In the genomic region with DNA sequence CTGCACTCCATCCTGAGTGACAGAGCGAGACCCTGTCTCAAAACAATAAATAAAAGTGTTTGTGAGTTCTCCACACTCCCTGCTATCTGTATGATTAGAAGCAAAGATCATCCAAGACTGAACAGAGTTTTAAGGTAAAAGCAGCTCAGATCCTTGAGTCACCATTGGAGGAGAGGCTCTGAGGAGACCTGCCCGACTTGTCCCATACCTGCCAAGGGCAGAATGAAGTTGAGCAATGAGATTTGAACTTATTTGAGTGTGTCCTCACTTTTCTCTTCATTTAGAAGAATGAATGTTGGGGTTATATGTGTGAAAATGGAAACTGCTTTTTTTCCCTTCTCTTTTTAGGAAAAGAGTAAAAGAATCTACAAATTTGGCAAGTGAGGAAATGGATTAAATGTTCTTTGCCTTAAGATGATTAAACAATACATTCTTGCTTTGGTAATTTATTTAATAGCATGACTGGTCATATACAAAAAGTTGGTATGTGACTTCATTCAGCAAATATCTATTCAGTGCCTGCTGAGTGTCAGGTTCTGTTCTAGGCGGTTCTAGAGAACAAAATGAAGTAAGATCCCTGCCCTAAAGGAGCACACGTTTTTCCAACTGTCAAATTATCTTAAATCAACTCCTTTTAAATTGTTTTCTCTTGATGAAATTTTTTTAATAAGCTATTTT, we compare ENCODE assay signal across 18 cellular contexts.
A peak's percentile ranks its signal among the peaks of the same experiment; 100 is the strongest.
DNase-seq lines count a peak whose midpoint lies in the region; ATAC-seq, FAIRE-seq and TF ChIP-seq lines count a peak whose summit lies in the region.
"Had no signal": no experiment of that assay in that cellular context is flagged by ENCODE, and none has a peak within 500 bp of the region (broad histone marks: within the 10 kb centered on the region; RNA-seq: fewer than 3 reads in every experiment).

No MANE protein-coding gene starts in this region.

- H3K27me3 Mint-ChIP-seq in astrocyte (ENCODE audit: low read depth, unreplicated experiment), result peaks cover 4% of the 10 kb centered on the region
- peaks cover 4% of the 10 kb centered on the region for H3K27me3 Mint-ChIP-seq in activated T-helper 1 cell treated with anti-CD3 and anti-CD28 coated beads, Interleukin-12 subunit alpha, Interleukin-12 subunit beta, Interleukin-2, Interleukin-4 antibody, amounts not matched to agents 30 ng/mL and 10 ng/mL and 1 ng/mL, durations not matched to agents 14 hours and 24 hours and 36 hours (ENCODE audit: insufficient read depth)

- no peaks in the 10 kb centered on the region for H4K20me1 ChIP-seq in astrocyte (ENCODE audit: insufficient read depth, low read length)

- 71 to 75% methylated on average over 4 of the region's 4 CpGs for WGBS in pancreas, 2 donors

- no peak overlapping the region for H2AFZ ChIP-seq in astrocyte (ENCODE audit: low read depth, low read length)

- no peak overlapping the region for H3K27ac Mint-ChIP-seq in astrocyte (ENCODE audit: unreplicated experiment)
- H3K27ac Mint-ChIP-seq in activated T-helper 1 cell treated with anti-CD3 and anti-CD28 coated beads, Interleukin-12 subunit alpha, Interleukin-12 subunit beta, Interleukin-2, Interleukin-4 antibody, amounts not matched to agents 30 ng/mL and 10 ng/mL and 1 ng/mL, durations not matched to agents 14 hours and 24 hours and 36 hours, result no peak overlapping the region
- H3K27ac Mint-ChIP-seq: CD4-positive, alpha-beta memory T cell; HFFc6 had no signal

- ATAC-seq in pancreas (no peak), GM21381 (IDR thresholded peaks at IDR 0.05; ENCODE audit: unreplicated experiment) (no peak), HG02885 (IDR thresholded peaks at IDR 0.05; ENCODE audit: poor library complexity, unreplicated experiment) (no peak)

- H3K4me3 ChIP-seq in astrocyte (ENCODE audit: insufficient read depth, low read depth, low read length) (no peak overlapping the region), pancreas (no peak overlapping the region)
- H3K4me3 ChIP-seq: HAP-1 had no signal

- intact Hi-C loops in pancreas (cut with DNase I), result no loop called here
- intact Hi-C loops in activated T-helper 1 cell treated with anti-CD3 and anti-CD28 coated beads, Interleukin-12 subunit alpha, Interleukin-12 subunit beta, Interleukin-2, Interleukin-4 antibody, amounts not matched to agents 30 ng/mL and 10 ng/mL and 1 ng/mL, durations not matched to agents 14 hours and 24 hours and 36 hours (cut with micrococcal nuclease), result no loop called here

- H3K27me3 ChIP-seq in astrocyte (ENCODE audit: insufficient read depth, low read length) (no peaks in the 10 kb centered on the region), pancreas (no peaks in the 10 kb centered on the region)

- DNase-seq in astrocyte (ENCODE audit: low read depth) (no peak), iris pigment epithelial cell (ENCODE audit: low read depth) (peak; percentile 38), pancreas (no peak), kidney tubule cell (ENCODE audit: low spot score) (no peak)
- DNase-seq in activated T-helper 1 cell treated with anti-CD3 and anti-CD28 coated beads, Interleukin-12 subunit alpha, Interleukin-12 subunit beta, Interleukin-2, Interleukin-4 antibody, amounts not matched to agents 30 ng/mL and 10 ng/mL and 1 ng/mL, durations not matched to agents 14 hours and 24 hours and 36 hours (ENCODE audit: low spot score), result no peak
- DNase-seq: C1 segment of cervical spinal cord; CD4-positive, alpha-beta memory T cell; COR-L47; DMS153; DND-41; GOT3; HFFc6 had no signal

- H3K4me1 Mint-ChIP-seq in astrocyte (ENCODE audit: low read depth, unreplicated experiment), result peaks cover 6% of the 10 kb centered on the region
- H3K4me1 Mint-ChIP-seq in activated T-helper 1 cell treated with anti-CD3 and anti-CD28 coated beads, Interleukin-12 subunit alpha, Interleukin-12 subunit beta, Interleukin-2, Interleukin-4 antibody, amounts not matched to agents 30 ng/mL and 10 ng/mL and 1 ng/mL, durations not matched to agents 14 hours and 24 hours and 36 hours (ENCODE audit: low read depth), result no peaks in the 10 kb centered on the region

- H3K36me3 Mint-ChIP-seq in astrocyte (ENCODE audit: low read depth, unreplicated experiment), result no peaks in the 10 kb centered on the region
- H3K36me3 Mint-ChIP-seq in activated T-helper 1 cell treated with anti-CD3 and anti-CD28 coated beads, Interleukin-12 subunit alpha, Interleukin-12 subunit beta, Interleukin-2, Interleukin-4 antibody, amounts not matched to agents 30 ng/mL and 10 ng/mL and 1 ng/mL, durations not matched to agents 14 hours and 24 hours and 36 hours (ENCODE audit: low read depth), result no peaks in the 10 kb centered on the region
- H3K36me3 Mint-ChIP-seq: CD4-positive, alpha-beta memory T cell had no signal

- H3K4me2 ChIP-seq in astrocyte (ENCODE audit: low read length), result no peak overlapping the region

- H3K9me3 Mint-ChIP-seq in astrocyte (ENCODE audit: unreplicated experiment), result peaks cover 6% of the 10 kb centered on the region
- no peaks in the 10 kb centered on the region for H3K9me3 Mint-ChIP-seq in activated T-helper 1 cell treated with anti-CD3 and anti-CD28 coated beads, Interleukin-12 subunit alpha, Interleukin-12 subunit beta, Interleukin-2, Interleukin-4 antibody, amounts not matched to agents 30 ng/mL and 10 ng/mL and 1 ng/mL, durations not matched to agents 14 hours and 24 hours and 36 hours
- H3K9me3 Mint-ChIP-seq: HFFc6 had no signal

- no peak overlapping the region for H3K9ac ChIP-seq in astrocyte (ENCODE audit: low read length)

- H3K27ac ChIP-seq in astrocyte (ENCODE audit: low read depth, low read length) (no peak overlapping the region), pancreas (peak overlapping the region in 3 of 4 donors; percentile 4 to 30 (median 11))

- FAIRE-seq in astrocyte (lab: Jason Lieb, UNC), result no peak
- FAIRE-seq in pancreas (lab: Jason Lieb, UNC), result no peak
- FAIRE-seq: G401.6, GM12892, H54 had no signal

- no peaks in the 10 kb centered on the region for H3K79me2 ChIP-seq in astrocyte (ENCODE audit: insufficient read depth, low read length)

- H3K4me3 Mint-ChIP-seq in astrocyte (ENCODE audit: unreplicated experiment), result peak overlapping the region; percentile 27
- no peak overlapping the region for H3K4me3 Mint-ChIP-seq in activated T-helper 1 cell treated with anti-CD3 and anti-CD28 coated beads, Interleukin-12 subunit alpha, Interleukin-12 subunit beta, Interleukin-2, Interleukin-4 antibody, amounts not matched to agents 30 ng/mL and 10 ng/mL and 1 ng/mL, durations not matched to agents 14 hours and 24 hours and 36 hours
- H3K4me3 Mint-ChIP-seq: CD4-positive, alpha-beta memory T cell; HFFc6 had no signal

- H3K9me3 ChIP-seq in astrocyte (ENCODE audit: insufficient read depth, low read depth, low read length), result no peaks in the 10 kb centered on the region
- no peaks in the 10 kb centered on the region for H3K9me3 ChIP-seq in pancreas
- H3K9me3 ChIP-seq: HAP-1 had no signal

- no peaks in the 10 kb centered on the region for H3K36me3 ChIP-seq in astrocyte (ENCODE audit: insufficient read depth, low read length)
- no peaks in the 10 kb centered on the region for H3K36me3 ChIP-seq in pancreas
- H3K36me3 ChIP-seq: HAP-1 had no signal

- TF ChIP-seq CTCF in astrocyte (IDR thresholded peaks at IDR 0.05; ENCODE audit: insufficient read depth, low read depth, low read length) (no peak), pancreas (IDR thresholded peaks at IDR 0.05) (no peak)

- no peaks in the 10 kb centered on the region for H3K4me1 ChIP-seq in astrocyte (ENCODE audit: insufficient read depth, low read length)
- H3K4me1 ChIP-seq in pancreas, result no peaks in the 10 kb centered on the region
- H3K4me1 ChIP-seq: HAP-1 had no signal
